In genomic region chr2:111117666-111118454, GRCh38 we compare ENCODE assay signal across 8 cellular contexts. TPM values are rescaled to one million over a fixed set of nuclear protein-coding genes. Genes with fewer than 3 reads are reported as not detected.
A peak's percentile ranks its signal among the peaks of the same experiment; 100 is the strongest.
DNase-seq lines count a peak whose midpoint lies in the region; ATAC-seq and TF ChIP-seq lines count a peak whose summit lies in the region.

No MANE protein-coding gene starts in this region.

- TF ChIP-seq POLR2A in erythroblast (IDR thresholded peaks at IDR 0.05; ENCODE audit: low read length): no peak

- H3K36me3 ChIP-seq in thymus (ENCODE audit: control insufficient read depth, insufficient read depth): no peaks in the 10 kb centered on the region

- peaks cover 43% of the 10 kb centered on the region for H3K27me3 ChIP-seq in thymus (ENCODE audit: control insufficient read depth, insufficient read depth)

- no peak for ATAC-seq in GM18502 (IDR thresholded peaks at IDR 0.05; ENCODE audit: poor library complexity, unreplicated experiment)

- H3K9me3 ChIP-seq in thymus (ENCODE audit: control insufficient read depth): no peaks in the 10 kb centered on the region

- peaks cover 19% of the 10 kb centered on the region for H3K4me1 ChIP-seq in thymus (ENCODE audit: control insufficient read depth, insufficient read depth, low read length)

- DNase-seq in SIG-M5 treated with dmso at 0.1 percent for 504 hours (lab: John Stamatoyannopoulos, UW; ENCODE audit: unreplicated experiment) (peak; percentile 71), SIG-M5 (lab: John Stamatoyannopoulos, UW) (no peak), erythroblast (lab: John Stamatoyannopoulos, UW) (peak; percentile 59 to 71), myocyte (ENCODE audit: low read depth) (peak; percentile 64), GDM1 (lab: John Stamatoyannopoulos, UW) (no peak)
- DNase-seq in activated CD4-positive, alpha-beta T cell treated with anti-CD3 and anti-CD28 coated beads for 4 hours: peak; percentile 19 to 29

- WGBS in thymus: 2% methylated on average over 58 of the region's 58 CpGs

- H3K4me3 ChIP-seq in thymus (ENCODE audit: low read length): peak overlapping the region; percentile 77

- H3K27ac ChIP-seq in thymus (ENCODE audit: low read depth): no peak overlapping the region

RNA-seq across cellular contexts. Expression of gene BCL2L11, which starts 2.9 kb away (rescaled TPM):
- 23.5 and 36.2 TPM in 2 replicates for total RNA-seq in myocyte
- 23.2 TPM for polyA plus RNA-seq in myocyte (2012)
- 47.6 TPM for polyA plus RNA-seq in thymus

Comparison
In these comparisons a context has a peak if more than half of its experiments do, and no peak if none do; other contexts are left out.
1. DNase-seq: peak in SIG-M5 treated with dmso at 0.1 percent for 504 hours (single experiment), activated CD4-positive, alpha-beta T cell treated with anti-CD3 and anti-CD28 coated beads for 4 hours (2 of 2), erythroblast (2 of 2) and myocyte (single experiment); none in SIG-M5 (single experiment) and GDM1 (single experiment).